Comparison of ENCODE assay signal across 1 cellular context in the genomic region with DNA sequence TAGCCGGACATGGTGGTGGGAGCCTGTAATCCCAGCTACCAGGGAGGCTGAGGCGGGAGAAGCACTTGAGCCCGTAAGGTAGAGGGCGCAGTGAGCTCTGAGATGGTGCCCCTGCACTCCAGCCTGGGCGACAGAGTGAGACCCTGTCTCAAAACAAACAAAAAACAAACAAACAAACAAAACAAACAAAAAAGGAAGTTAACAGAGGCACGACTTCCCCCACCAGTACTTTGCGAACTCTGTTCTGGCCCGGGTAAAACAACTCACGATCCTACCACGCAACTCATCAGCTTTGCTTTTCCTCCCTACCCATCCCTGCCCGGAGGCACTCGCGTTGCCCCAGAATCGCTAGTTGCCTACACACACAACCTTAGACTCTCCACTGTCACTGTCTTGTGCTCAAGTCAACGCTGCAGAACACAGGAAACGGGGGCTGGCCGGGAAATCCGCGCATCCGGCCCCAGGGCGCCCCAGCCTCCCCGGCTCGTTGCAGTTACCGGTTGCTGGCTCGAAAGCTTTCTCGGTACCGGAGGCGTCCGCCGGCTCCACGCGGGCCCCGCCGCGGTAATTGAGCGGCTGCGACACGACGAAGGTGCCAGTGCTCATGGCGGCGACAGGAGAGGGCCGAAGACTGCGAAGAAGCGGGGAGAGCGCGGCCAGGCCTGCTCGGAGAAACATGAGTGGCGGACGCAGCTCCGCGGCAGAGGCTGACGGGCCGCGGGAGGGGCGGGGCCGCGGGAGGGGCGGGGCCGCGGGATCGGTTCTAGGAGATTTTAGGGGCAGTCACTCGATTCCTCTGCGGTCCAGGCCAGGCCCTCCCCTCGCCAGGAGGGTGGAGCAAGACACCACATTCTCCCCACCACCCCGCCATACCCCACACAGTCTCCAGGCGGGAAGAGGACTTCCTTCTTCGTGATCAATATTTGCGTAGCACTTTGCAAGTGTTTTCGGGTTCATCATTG.
A peak's percentile ranks its signal among the peaks of the same experiment; 100 is the strongest.
TF ChIP-seq lines count a peak whose summit lies in the region.

Gene ALDH9A1, minus strand, starts transcription at position 682 of the 962 bp plus-strand sequence. Its CDS starts 4 bp downstream, at position 678.

TF ChIP-seq in K562, 482 proteins besides CTCF, POLR2A, EP300 and RAD21 (continued from another document and continues in another):
- no peak for TF ChIP-seq POLR2AphosphoS2 (IDR thresholded peaks at IDR 0.05; ENCODE audit: low read length)
- TF ChIP-seq HDGF (IDR thresholded peaks at IDR 0.05): peak; percentile 75; the same call in 1 of the 2 replicates
- TF ChIP-seq ZNF740 (CRISPR knock-in tag; IDR thresholded peaks at IDR 0.05): 0 out of 2 replicates have a peak, but pooled peaks have one; percentile 22
- TF ChIP-seq ZNF740 (tag; IDR thresholded peaks at IDR 0.05): no peak
- TF ChIP-seq BCOR (IDR thresholded peaks at IDR 0.05): peak; percentile 80
- no peak for TF ChIP-seq GATAD2B (IDR thresholded peaks at IDR 0.05; ENCODE audit: borderline replicate concordance)
- TF ChIP-seq TAF1 (IDR thresholded peaks at IDR 0.05; ENCODE audit: control insufficient read depth, extremely low read depth, insufficient read depth, low read length, severe bottlenecking): peak; percentile 81
- no peak for TF ChIP-seq ETS2 (tag; IDR thresholded peaks at IDR 0.05; ENCODE audit: borderline replicate concordance, poor library complexity, severe bottlenecking)
- TF ChIP-seq MBD2 (IDR thresholded peaks at IDR 0.05; ENCODE audit: borderline replicate concordance, low read depth): peak; percentile 58; the same call in 1 of the 2 replicates
- TF ChIP-seq, protein P1, sequence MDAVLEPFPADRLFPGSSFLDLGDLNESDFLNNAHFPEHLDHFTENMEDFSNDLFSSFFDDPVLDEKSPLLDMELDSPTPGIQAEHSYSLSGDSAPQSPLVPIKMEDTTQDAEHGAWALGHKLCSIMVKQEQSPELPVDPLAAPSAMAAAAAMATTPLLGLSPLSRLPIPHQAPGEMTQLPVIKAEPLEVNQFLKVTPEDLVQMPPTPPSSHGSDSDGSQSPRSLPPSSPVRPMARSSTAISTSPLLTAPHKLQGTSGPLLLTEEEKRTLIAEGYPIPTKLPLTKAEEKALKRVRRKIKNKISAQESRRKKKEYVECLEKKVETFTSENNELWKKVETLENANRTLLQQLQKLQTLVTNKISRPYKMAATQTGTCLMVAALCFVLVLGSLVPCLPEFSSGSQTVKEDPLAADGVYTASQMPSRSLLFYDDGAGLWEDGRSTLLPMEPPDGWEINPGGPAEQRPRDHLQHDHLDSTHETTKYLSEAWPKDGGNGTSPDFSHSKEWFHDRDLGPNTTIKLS (IDR thresholded peaks at IDR 0.05; ENCODE audit: borderline replicate concordance, low read depth): peak; percentile 39; the same call in 1 of the 2 replicates
- peak in 1 of 2 experiments; percentile 57; a peak in 1 of 4 replicates for TF ChIP-seq NONO (IDR thresholded peaks at IDR 0.05; ENCODE audit: low read depth in 2 of 2, low read length in 1 of 2)
- no peak for TF ChIP-seq ZNF655 (CRISPR knock-in tag; IDR thresholded peaks at IDR 0.05)
- 0 out of 2 replicates have a peak, but pooled peaks have one; percentile 16 for TF ChIP-seq RNF2 (IDR thresholded peaks at IDR 0.05)
- peak; percentile 86 for TF ChIP-seq ETV1 (tag; conservative IDR thresholded peaks at IDR 0.05; ENCODE audit: low read depth)
- peak; percentile 91; the same call in 1 of the 2 replicates for TF ChIP-seq NR1H2 (CRISPR knock-in tag; IDR thresholded peaks at IDR 0.05)
- TF ChIP-seq BHLHE40 (IDR thresholded peaks at IDR 0.05; ENCODE audit: low read length): no peak
- TF ChIP-seq HNRNPLL (IDR thresholded peaks at IDR 0.05; ENCODE audit: low read depth, low read length, poor library complexity, severe bottlenecking): peak; percentile 42
- TF ChIP-seq ZNF436 (CRISPR knock-in tag; IDR thresholded peaks at IDR 0.05): no peak
- no peak for TF ChIP-seq KLF16 (IDR thresholded peaks at IDR 0.05)
- TF ChIP-seq, protein P2, sequence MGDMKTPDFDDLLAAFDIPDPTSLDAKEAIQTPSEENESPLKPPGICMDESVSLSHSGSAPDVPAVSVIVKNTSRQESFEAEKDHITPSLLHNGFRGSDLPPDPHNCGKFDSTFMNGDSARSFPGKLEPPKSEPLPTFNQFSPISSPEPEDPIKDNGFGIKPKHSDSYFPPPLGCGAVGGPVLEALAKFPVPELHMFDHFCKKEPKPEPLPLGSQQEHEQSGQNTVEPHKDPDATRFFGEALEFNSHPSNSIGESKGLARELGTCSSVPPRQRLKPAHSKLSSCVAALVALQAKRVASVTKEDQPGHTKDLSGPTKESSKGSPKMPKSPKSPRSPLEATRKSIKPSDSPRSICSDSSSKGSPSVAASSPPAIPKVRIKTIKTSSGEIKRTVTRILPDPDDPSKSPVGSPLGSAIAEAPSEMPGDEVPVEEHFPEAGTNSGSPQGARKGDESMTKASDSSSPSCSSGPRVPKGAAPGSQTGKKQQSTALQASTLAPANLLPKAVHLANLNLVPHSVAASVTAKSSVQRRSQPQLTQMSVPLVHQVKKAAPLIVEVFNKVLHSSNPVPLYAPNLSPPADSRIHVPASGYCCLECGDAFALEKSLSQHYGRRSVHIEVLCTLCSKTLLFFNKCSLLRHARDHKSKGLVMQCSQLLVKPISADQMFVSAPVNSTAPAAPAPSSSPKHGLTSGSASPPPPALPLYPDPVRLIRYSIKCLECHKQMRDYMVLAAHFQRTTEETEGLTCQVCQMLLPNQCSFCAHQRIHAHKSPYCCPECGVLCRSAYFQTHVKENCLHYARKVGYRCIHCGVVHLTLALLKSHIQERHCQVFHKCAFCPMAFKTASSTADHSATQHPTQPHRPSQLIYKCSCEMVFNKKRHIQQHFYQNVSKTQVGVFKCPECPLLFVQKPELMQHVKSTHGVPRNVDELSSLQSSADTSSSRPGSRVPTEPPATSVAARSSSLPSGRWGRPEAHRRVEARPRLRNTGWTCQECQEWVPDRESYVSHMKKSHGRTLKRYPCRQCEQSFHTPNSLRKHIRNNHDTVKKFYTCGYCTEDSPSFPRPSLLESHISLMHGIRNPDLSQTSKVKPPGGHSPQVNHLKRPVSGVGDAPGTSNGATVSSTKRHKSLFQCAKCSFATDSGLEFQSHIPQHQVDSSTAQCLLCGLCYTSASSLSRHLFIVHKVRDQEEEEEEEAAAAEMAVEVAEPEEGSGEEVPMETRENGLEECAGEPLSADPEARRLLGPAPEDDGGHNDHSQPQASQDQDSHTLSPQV (IDR thresholded peaks at IDR 0.05): 0 out of 2 replicates have a peak, but pooled peaks have one; percentile 22
- peak; percentile 91 for TF ChIP-seq PRDM10 (IDR thresholded peaks at IDR 0.05; ENCODE audit: partially characterized antibody)
- peak; percentile 79 for TF ChIP-seq POLR2AphosphoS5 (IDR thresholded peaks at IDR 0.05; ENCODE audit: control insufficient read depth, insufficient read depth, low read depth, low read length)
- TF ChIP-seq ELF4 (CRISPR knock-in tag; IDR thresholded peaks at IDR 0.05): peak; percentile 7; the same call in 1 of the 2 replicates
- TF ChIP-seq KDM1A (IDR thresholded peaks at IDR 0.05): peak in 1 of 2 experiments; percentile 2; a peak in 1 of 4 replicates
- peak; percentile 30; the same call in 1 of the 2 replicates for TF ChIP-seq SAFB (IDR thresholded peaks at IDR 0.05; ENCODE audit: borderline replicate concordance, low read depth, low read length)
- no peak; a peak in 1 of 4 replicates for TF ChIP-seq CSDE1 (IDR thresholded peaks at IDR 0.05)
- no peak for TF ChIP-seq KDM2B (CRISPR knock-in tag; IDR thresholded peaks at IDR 0.05)
- TF ChIP-seq, protein P3, sequence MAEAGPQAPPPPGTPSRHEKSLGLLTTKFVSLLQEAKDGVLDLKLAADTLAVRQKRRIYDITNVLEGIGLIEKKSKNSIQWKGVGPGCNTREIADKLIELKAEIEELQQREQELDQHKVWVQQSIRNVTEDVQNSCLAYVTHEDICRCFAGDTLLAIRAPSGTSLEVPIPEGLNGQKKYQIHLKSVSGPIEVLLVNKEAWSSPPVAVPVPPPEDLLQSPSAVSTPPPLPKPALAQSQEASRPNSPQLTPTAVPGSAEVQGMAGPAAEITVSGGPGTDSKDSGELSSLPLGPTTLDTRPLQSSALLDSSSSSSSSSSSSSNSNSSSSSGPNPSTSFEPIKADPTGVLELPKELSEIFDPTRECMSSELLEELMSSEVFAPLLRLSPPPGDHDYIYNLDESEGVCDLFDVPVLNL (CRISPR knock-in tag; IDR thresholded peaks at IDR 0.05; ENCODE audit: low read depth): 0 out of 2 replicates have a peak, but pooled peaks have one; percentile 45
- no peak for TF ChIP-seq PHTF2 (CRISPR knock-in tag; IDR thresholded peaks at IDR 0.05)
- TF ChIP-seq ZNF24 (IDR thresholded peaks at IDR 0.05): peak; percentile 46; the same call in 1 of the 2 replicates
- peak; percentile 89; the same call in 1 of the 2 replicates for TF ChIP-seq TRIM28 (IDR thresholded peaks at IDR 0.05)
- 0 out of 2 replicates have a peak, but pooled peaks have one; percentile 42 for TF ChIP-seq E2F1 (CRISPR knock-in tag; IDR thresholded peaks at IDR 0.05)
- peak; percentile 83; the same call in 1 of the 2 replicates for TF ChIP-seq EP400 (IDR thresholded peaks at IDR 0.05)
- TF ChIP-seq DDX20 (tag; IDR thresholded peaks at IDR 0.05; ENCODE audit: low read depth): no peak
- TF ChIP-seq AFF4 (CRISPR knock-in tag; IDR thresholded peaks at IDR 0.05): no peak
- 0 out of 2 replicates have a peak, but pooled peaks have one; percentile 58 for TF ChIP-seq NFRKB (IDR thresholded peaks at IDR 0.05; ENCODE audit: low read depth)
